In genomic region chr12:122023339-122024131, GRCh38 we compare ENCODE assay signal across 8 cellular contexts. TPM values are rescaled to one million over a fixed set of nuclear protein-coding genes. Genes with fewer than 3 reads are reported as not detected.
DNase-seq lines count a peak whose midpoint lies in the region; ATAC-seq, FAIRE-seq and TF ChIP-seq lines count a peak whose summit lies in the region.

No MANE protein-coding gene starts in this region.

- H3K9me2 ChIP-seq in SK-N-SH = no peaks in the 10 kb centered on the region

- peak overlapping the region; percentile 84 for H3K27ac Mint-ChIP-seq in endodermal cell

- H3K79me2 ChIP-seq in SK-N-SH (ENCODE audit: insufficient read depth) = peaks cover 76% of the 10 kb centered on the region

- peak overlapping the region; percentile 79 for H3K4me3 Mint-ChIP-seq in endodermal cell

- 0 out of 2 replicates have a peak, but pooled peaks cover 5% of the 10 kb centered on the region for H3K9me3 ChIP-seq in SK-N-SH
- no peaks in the 10 kb centered on the region for H3K9me3 ChIP-seq in endodermal cell (ENCODE audit: control insufficient read depth, low read length)
- no peaks in the 10 kb centered on the region for H3K9me3 ChIP-seq in stomach smooth muscle (ENCODE audit: control insufficient read depth in 2 of 2, low read length in 2 of 2)

- peaks cover 23% of the 10 kb centered on the region for H4K20me1 ChIP-seq in SK-N-SH (ENCODE audit: insufficient read depth)

- no peaks in the 10 kb centered on the region for H3K27me3 ChIP-seq in SK-N-SH (ENCODE audit: insufficient read depth)
- peaks cover 18% of the 10 kb centered on the region for H3K27me3 ChIP-seq in endodermal cell (ENCODE audit: control insufficient read depth, insufficient read depth, low read length, poor library complexity, severe bottlenecking)
- no peaks in the 10 kb centered on the region for H3K27me3 ChIP-seq in stomach smooth muscle (ENCODE audit: control insufficient read depth in 1 of 2, insufficient read depth in 2 of 2, low read length in 2 of 2)

- H3K36me3 ChIP-seq in SK-N-SH (replicated peaks in 1 of 2; ENCODE audit: control insufficient read depth in 1 of 2, insufficient read depth in 2 of 2, low read length in 1 of 2) (no peaks in the 10 kb centered on the region), endodermal cell (ENCODE audit: control insufficient read depth, insufficient read depth, low read length) (no peaks in the 10 kb centered on the region), stomach smooth muscle (ENCODE audit: control insufficient read depth in 2 of 2, insufficient read depth in 2 of 2, low read length in 2 of 2) (no peaks in the 10 kb centered on the region)

- peaks cover 19 to 25% of the 10 kb centered on the region in 2 experiments; a peak in 2 of 4 replicates for H3K4me1 ChIP-seq in SK-N-SH (ENCODE audit: control insufficient read depth in 1 of 2, insufficient read depth in 2 of 2, low read depth in 1 of 2, low read length in 1 of 2)
- H3K4me1 ChIP-seq in endodermal cell (ENCODE audit: control insufficient read depth, insufficient read depth, low read length) = peaks cover 4% of the 10 kb centered on the region
- peaks cover 20% of the 10 kb centered on the region for H3K4me1 ChIP-seq in stomach smooth muscle (ENCODE audit: control insufficient read depth, insufficient read depth, low read length)

- no peak for TF ChIP-seq POLR2A in lower leg skin (IDR thresholded peaks at IDR 0.05)
- TF ChIP-seq POLR2A in GM12891 (IDR thresholded peaks at IDR 0.05; ENCODE audit: low read depth, low read length) = no peak

- TF ChIP-seq EP300 in SK-N-SH (IDR thresholded peaks at IDR 0.05; ENCODE audit: borderline replicate concordance in 1 of 2, low read depth in 1 of 2, low read length in 1 of 2) = no peak; a peak in 1 of 4 replicates

- CTCF ChIA-PET in SK-N-SH (lab: Yijun Ruan, JAX) = interaction anchor here (0.9 to 2.6 kb wide), 6 partner anchors 8 to 229 kb away, joined by 3 to 16 read pairs (median 4); partner anchors contain the start of gene RHOF

- H3K4me2 ChIP-seq in SK-N-SH = peak overlapping the region; percentile 86

- H2AFZ ChIP-seq in SK-N-SH (ENCODE audit: low read depth) = no peak overlapping the region

- WGBS in SK-N-SH (ENCODE audit: low lambda C conversion rate) = 1% methylated on average over 16 of the region's 43 CpGs
- 11 to 27% methylated on average over 20 to 43 of the region's 43 CpGs for WGBS in endodermal cell (ENCODE audit: insufficient coverage in 1 of 2, insufficient read length in 1 of 2), 2 experiments
- WGBS in lower leg skin, 2 donors = 5 to 7% methylated on average over 34 to 36 of the region's 43 CpGs

- FAIRE-seq in GM12891 (lab: Jason Lieb, UNC) = no peak

- POLR2A ChIA-PET in SK-N-SH (lab: Yijun Ruan, JAX) = interaction anchor here (1.1 to 1.2 kb wide), 2 partner anchors 135 to 220 kb away, joined by 3 to 4 read pairs; partner anchors contain the start of gene PSMD9

- H3K4me1 Mint-ChIP-seq in endodermal cell = peaks cover 5% of the 10 kb centered on the region

- no peaks in the 10 kb centered on the region for H3K9me3 Mint-ChIP-seq in endodermal cell

- no peak for TF ChIP-seq RAD21 in SK-N-SH (IDR thresholded peaks at IDR 0.05; ENCODE audit: low read length)

- H3K9ac ChIP-seq in SK-N-SH (peak overlapping the region; percentile 92), endodermal cell (ENCODE audit: extremely low read depth, low read length, poor library complexity, severe bottlenecking) (peak overlapping the region; percentile 66), stomach smooth muscle (ENCODE audit: low read length in 2 of 2) (peak overlapping the region; percentile 39 to 58)

- H3K27ac ChIP-seq in SK-N-SH (ENCODE audit: low read depth in 2 of 2, low read length in 1 of 2) = peak overlapping the region; percentile 69 to 93
- peak overlapping the region; percentile 83 for H3K27ac ChIP-seq in endodermal cell (ENCODE audit: low read depth, low read length)
- peak overlapping the region; percentile 80 for H3K27ac ChIP-seq in stomach smooth muscle (ENCODE audit: low read length)

- TF ChIP-seq CTCF in SK-N-SH (IDR thresholded peaks at IDR 0.05) (no peak), endodermal cell (conservative IDR thresholded peaks at IDR 0.05) (no peak), lower leg skin (IDR thresholded peaks at IDR 0.05) (no peak)

- H3F3A ChIP-seq in SK-N-SH (replicated peaks; ENCODE audit: insufficient read depth) = peaks cover 10% of the 10 kb centered on the region

- H3K27me3 Mint-ChIP-seq in endodermal cell (ENCODE audit: insufficient read depth) = peaks cover 26% of the 10 kb centered on the region

- ATAC-seq in HG03565 (IDR thresholded peaks at IDR 0.05; ENCODE audit: unreplicated experiment) = no peak

- H3K4me3 ChIP-seq in SK-N-SH (ENCODE audit: low read depth in 2 of 2, low read length in 1 of 2) (peak overlapping the region; percentile 66 to 86), endodermal cell (ENCODE audit: low read length) (peak overlapping the region; percentile 86), lower leg skin (ENCODE audit: low read depth, poor library complexity, severe bottlenecking) (peak overlapping the region; percentile 49), stomach smooth muscle (ENCODE audit: low read length in 2 of 2) (peak overlapping the region; percentile 33 to 77)

- intact Hi-C loops in lower leg skin (cut with DNase I; ENCODE audit: low total_unique reads) = no loop called here

- DNase-seq in Daoy (ENCODE audit: low read depth) = peak; percentile 71
- peak; percentile 89 for DNase-seq in HuH-7.5 (ENCODE audit: low spot score)
- DNase-seq in SK-N-SH = peak; percentile 87
- DNase-seq in endodermal cell = peak; percentile 85
- peak; percentile 67 to 95 for DNase-seq in lower leg skin (ENCODE audit: low spot score in 2 of 2)
- DNase-seq in GM12891 (ENCODE audit: insufficient read length, low spot score) = no peak

- H3K36me3 Mint-ChIP-seq in endodermal cell (ENCODE audit: low read depth) = no peaks in the 10 kb centered on the region

TF ChIP-seq in SK-N-SH, 30 proteins besides CTCF, POLR2A, EP300 and RAD21 (continues in another document):
- TF ChIP-seq MAX (IDR thresholded peaks at IDR 0.05; ENCODE audit: low read depth) (peak; percentile 93), USF1 (IDR thresholded peaks at IDR 0.05; ENCODE audit: borderline replicate concordance, low read depth) (peak; percentile 69; the same call in 1 of the 2 replicates), SIN3A (IDR thresholded peaks at IDR 0.05; ENCODE audit: borderline replicate concordance, low read depth, low read length) (peak; percentile 78; the same call in 1 of the 2 replicates), TEAD4 (IDR thresholded peaks at IDR 0.05; ENCODE audit: borderline replicate concordance, insufficient read depth) (no peak), YY1 (IDR thresholded peaks at IDR 0.05; ENCODE audit: low read depth) (peak; percentile 71), MXI1 (IDR thresholded peaks at IDR 0.05; ENCODE audit: low read depth, low read length) (peak; percentile 77)

TF ChIP-seq in GM12891, 5 proteins besides CTCF, POLR2A, EP300 and RAD21:
- TF ChIP-seq POLR2AphosphoS5 (IDR thresholded peaks at IDR 0.05; ENCODE audit: low read depth, low read length) = no peak
- TF ChIP-seq SPI1 (IDR thresholded peaks at IDR 0.05; ENCODE audit: low read depth, low read length) = no peak
- TF ChIP-seq POU2F2 (IDR thresholded peaks at IDR 0.05; ENCODE audit: low read depth, low read length) = no peak
- no peak for TF ChIP-seq TAF1 (IDR thresholded peaks at IDR 0.05; ENCODE audit: low read depth, low read length)
- no peak for TF ChIP-seq PAX5 (IDR thresholded peaks at IDR 0.05; ENCODE audit: insufficient read depth, low read length, severe bottlenecking)

RNA-seq across cellular contexts. Expression of gene BCL7A, which starts 1.9 kb away (rescaled TPM):
- 7.1 and 9.4 TPM in 2 replicates for total RNA-seq in Daoy (2014; rRNA removed; shearing (Covaris generic))
- polyA plus RNA-seq in SK-N-SH (2012; rRNA removed) = 30.8 and 34.0 TPM in 2 replicates
- 25.4 and 30.9 TPM in 2 replicates for polyA plus RNA-seq in SK-N-SH (2012; cell fraction: cytosol; rRNA removed)
- 34.6 and 39.6 TPM in 2 replicates for polyA plus RNA-seq in SK-N-SH (2012; cell fraction: nucleus; rRNA removed)
- total RNA-seq in endodermal cell = 10 to 100 TPM; 22.3 to 28.9 TPM
- polyA plus RNA-seq in endodermal cell (2013, experiment 1 of 2) = 39.9 TPM
- polyA plus RNA-seq in endodermal cell (2013, experiment 2 of 2) = 39.2 TPM
- total RNA-seq in lower leg skin = 10 to 100 TPM; 17.8 to 22.3 (median 18.9) TPM
- polyA plus RNA-seq in GM12891 (2012; ENCODE audit: low read depth, missing spikeins) = 5.2 TPM

RNA-seq across cellular contexts. Expression of gene MLXIP, which starts 55.0 kb away (rescaled TPM):
- total RNA-seq in Daoy (2014; rRNA removed; shearing (Covaris generic)) = 3.4 and 7.1 TPM in 2 replicates
- polyA plus RNA-seq in SK-N-SH (2012; rRNA removed) = 6.8 and 11.0 TPM in 2 replicates
- 6.8 and 9.2 TPM in 2 replicates for polyA plus RNA-seq in SK-N-SH (2012; cell fraction: cytosol; rRNA removed)
- 42.6 and 43.4 TPM in 2 replicates for polyA plus RNA-seq in SK-N-SH (2012; cell fraction: nucleus; rRNA removed)
- total RNA-seq in endodermal cell (10 to 100 TPM; 27.4 to 32.2 TPM), lower leg skin (10 to 100 TPM; 15.5 to 34.5 (median 19.8) TPM)
- 21.0 TPM for polyA plus RNA-seq in endodermal cell (2013, experiment 1 of 2)
- 18.5 TPM for polyA plus RNA-seq in endodermal cell (2013, experiment 2 of 2)
- 4.6 TPM for polyA plus RNA-seq in GM12891 (2012; ENCODE audit: low read depth, missing spikeins)
